14 cellular contexts compared by ENCODE assay signal in genomic region chr5:143315214-143315613, GRCh38.
"Had no signal": no experiment of that assay in that cellular context is flagged by ENCODE, and none has a peak within 500 bp of the region (broad histone marks: within the 10 kb centered on the region; RNA-seq: fewer than 3 reads in every experiment).

No MANE protein-coding gene starts in this region.

- H3K9me3 ChIP-seq: heart right ventricle, prostate gland, right lobe of liver, thoracic aorta had no signal

- H3K27me3 ChIP-seq: brain microvascular endothelial cell, foreskin keratinocyte, heart right ventricle, right lobe of liver had no signal

- H3K27ac ChIP-seq: foreskin keratinocyte, prostate gland, right lobe of liver, thoracic aorta had no signal

- H3K36me3 ChIP-seq: prostate gland, thoracic aorta had no signal

- H3K4me1 ChIP-seq: prostate gland had no signal

- DNase-seq: activated CD4-positive, alpha-beta memory T cell treated with anti-CD3 and anti-CD28 coated beads for 36 hours; activated CD4-positive, CD25-positive, alpha-beta regulatory T cell treated with anti-CD3 and anti-CD28 coated beads, Interleukin-2, amount 50 U/mL, for 72 hours; activated effector memory CD4-positive, alpha-beta T cell treated with anti-CD3 and anti-CD28 coated beads, Interleukin-2, amount 50 U/mL, for 16 hours; activated T-cell treated with anti-CD3 and anti-CD28 coated beads, Interleukin-2, amount 50 U/mL, for 4 hours; amygdala; heart right ventricle; occipital lobe; right lobe of liver; stimulated activated CD4-positive, alpha-beta T cell treated with anti-CD3 and anti-CD28 coated beads, Interleukin-2, amount 100 ng/mL, for 48 hours; stimulated activated naive CD8-positive, alpha-beta T cell treated with anti-CD3 and anti-CD28 coated beads, Interleukin-15, amount 100 ng/mL, for 72 hours had no signal

- ATAC-seq: activated T-cell treated with anti-CD3 and anti-CD28 coated beads, Interleukin-2, amount 50 U/mL, for 4 hours; stimulated activated naive CD8-positive, alpha-beta T cell treated with anti-CD3 and anti-CD28 coated beads, Interleukin-15, amount 100 ng/mL, for 72 hours had no signal

- H3K4me3 ChIP-seq: heart right ventricle, prostate gland, right lobe of liver, thoracic aorta had no signal
